ENCODE assay signal across 1 cellular context in the genomic region with DNA sequence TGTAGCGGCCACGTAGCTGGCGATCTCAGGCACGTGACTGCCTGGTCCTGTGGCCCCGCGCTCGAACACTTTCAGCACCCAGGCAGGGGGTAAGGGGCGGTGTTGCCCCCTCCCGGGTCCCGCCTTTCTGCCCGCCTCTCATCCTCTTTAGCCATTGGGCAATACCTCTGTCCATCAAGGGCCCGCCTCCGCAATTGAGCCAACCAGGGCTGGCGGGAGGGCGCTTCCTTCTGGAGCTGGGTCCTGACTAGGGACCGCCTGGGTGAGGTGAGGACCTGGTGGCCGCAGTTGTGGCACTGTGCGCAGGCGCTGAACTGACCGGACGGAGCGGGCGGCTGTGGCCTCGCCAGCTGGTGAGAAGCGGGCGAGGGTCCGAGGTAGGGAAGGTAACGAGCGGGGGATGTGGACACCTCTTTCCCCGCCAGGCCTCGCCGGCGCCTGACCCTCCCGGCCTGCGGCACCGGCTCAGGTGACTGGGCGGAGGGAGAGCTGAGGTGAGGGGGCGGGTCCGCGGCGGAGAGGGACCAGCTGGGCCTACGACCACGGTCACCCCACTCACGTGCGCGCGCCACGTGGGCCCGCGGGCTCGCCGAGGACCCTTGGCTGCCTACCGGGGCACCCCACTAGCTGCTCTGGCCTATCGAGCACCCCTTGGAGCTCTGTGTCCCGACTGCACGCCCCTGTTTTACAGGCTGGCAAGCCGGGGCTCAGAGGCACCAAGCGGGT.
TF ChIP-seq lines count a peak whose summit lies in the region.

A gene with protein sequence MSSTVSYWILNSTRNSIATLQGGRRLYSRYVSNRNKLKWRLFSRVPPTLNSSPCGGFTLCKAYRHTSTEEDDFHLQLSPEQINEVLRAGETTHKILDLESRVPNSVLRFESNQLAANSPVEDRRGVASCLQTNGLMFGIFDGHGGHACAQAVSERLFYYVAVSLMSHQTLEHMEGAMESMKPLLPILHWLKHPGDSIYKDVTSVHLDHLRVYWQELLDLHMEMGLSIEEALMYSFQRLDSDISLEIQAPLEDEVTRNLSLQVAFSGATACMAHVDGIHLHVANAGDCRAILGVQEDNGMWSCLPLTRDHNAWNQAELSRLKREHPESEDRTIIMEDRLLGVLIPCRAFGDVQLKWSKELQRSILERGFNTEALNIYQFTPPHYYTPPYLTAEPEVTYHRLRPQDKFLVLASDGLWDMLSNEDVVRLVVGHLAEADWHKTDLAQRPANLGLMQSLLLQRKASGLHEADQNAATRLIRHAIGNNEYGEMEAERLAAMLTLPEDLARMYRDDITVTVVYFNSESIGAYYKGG (plus strand): TSS at position 228 of the 726 bp plus-strand sequence. CDS start 3,770 bp downstream, outside the sequence.

TF ChIP-seq in HepG2, 621 proteins besides CTCF, POLR2A, EP300 and RAD21 (continued from another document and continues in another):
- TF ChIP-seq, protein P1, sequence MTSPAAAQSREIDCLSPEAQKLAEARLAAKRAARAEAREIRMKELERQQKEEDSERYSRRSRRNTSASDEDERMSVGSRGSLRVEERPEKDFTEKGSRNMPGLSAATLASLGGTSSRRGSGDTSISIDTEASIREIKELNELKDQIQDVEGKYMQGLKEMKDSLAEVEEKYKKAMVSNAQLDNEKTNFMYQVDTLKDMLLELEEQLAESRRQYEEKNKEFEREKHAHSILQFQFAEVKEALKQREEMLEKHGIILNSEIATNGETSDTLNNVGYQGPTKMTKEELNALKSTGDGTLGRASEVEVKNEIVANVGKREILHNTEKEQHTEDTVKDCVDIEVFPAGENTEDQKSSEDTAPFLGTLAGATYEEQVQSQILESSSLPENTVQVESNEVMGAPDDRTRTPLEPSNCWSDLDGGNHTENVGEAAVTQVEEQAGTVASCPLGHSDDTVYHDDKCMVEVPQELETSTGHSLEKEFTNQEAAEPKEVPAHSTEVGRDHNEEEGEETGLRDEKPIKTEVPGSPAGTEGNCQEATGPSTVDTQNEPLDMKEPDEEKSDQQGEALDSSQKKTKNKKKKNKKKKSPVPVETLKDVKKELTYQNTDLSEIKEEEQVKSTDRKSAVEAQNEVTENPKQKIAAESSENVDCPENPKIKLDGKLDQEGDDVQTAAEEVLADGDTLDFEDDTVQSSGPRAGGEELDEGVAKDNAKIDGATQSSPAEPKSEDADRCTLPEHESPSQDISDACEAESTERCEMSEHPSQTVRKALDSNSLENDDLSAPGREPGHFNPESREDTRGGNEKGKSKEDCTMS (CRISPR knock-in tag; conservative IDR thresholded peaks at IDR 0.05) = no peak
- TF ChIP-seq, protein P2, sequence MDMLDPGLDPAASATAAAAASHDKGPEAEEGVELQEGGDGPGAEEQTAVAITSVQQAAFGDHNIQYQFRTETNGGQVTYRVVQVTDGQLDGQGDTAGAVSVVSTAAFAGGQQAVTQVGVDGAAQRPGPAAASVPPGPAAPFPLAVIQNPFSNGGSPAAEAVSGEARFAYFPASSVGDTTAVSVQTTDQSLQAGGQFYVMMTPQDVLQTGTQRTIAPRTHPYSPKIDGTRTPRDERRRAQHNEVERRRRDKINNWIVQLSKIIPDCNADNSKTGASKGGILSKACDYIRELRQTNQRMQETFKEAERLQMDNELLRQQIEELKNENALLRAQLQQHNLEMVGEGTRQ (IDR thresholded peaks at IDR 0.05; ENCODE audit: low read depth, low read length) = peak; percentile 53; the same call in 1 of the 2 replicates
- TF ChIP-seq, protein P2 (CRISPR knock-in tag; IDR thresholded peaks at IDR 0.05; ENCODE audit: borderline replicate concordance) = peak; percentile 87
- no peak for TF ChIP-seq PCBP2 (optimal IDR thresholded peaks at IDR 0.05; ENCODE audit: low read depth, low read length, poor library complexity, severe bottlenecking)
- TF ChIP-seq, protein P3, sequence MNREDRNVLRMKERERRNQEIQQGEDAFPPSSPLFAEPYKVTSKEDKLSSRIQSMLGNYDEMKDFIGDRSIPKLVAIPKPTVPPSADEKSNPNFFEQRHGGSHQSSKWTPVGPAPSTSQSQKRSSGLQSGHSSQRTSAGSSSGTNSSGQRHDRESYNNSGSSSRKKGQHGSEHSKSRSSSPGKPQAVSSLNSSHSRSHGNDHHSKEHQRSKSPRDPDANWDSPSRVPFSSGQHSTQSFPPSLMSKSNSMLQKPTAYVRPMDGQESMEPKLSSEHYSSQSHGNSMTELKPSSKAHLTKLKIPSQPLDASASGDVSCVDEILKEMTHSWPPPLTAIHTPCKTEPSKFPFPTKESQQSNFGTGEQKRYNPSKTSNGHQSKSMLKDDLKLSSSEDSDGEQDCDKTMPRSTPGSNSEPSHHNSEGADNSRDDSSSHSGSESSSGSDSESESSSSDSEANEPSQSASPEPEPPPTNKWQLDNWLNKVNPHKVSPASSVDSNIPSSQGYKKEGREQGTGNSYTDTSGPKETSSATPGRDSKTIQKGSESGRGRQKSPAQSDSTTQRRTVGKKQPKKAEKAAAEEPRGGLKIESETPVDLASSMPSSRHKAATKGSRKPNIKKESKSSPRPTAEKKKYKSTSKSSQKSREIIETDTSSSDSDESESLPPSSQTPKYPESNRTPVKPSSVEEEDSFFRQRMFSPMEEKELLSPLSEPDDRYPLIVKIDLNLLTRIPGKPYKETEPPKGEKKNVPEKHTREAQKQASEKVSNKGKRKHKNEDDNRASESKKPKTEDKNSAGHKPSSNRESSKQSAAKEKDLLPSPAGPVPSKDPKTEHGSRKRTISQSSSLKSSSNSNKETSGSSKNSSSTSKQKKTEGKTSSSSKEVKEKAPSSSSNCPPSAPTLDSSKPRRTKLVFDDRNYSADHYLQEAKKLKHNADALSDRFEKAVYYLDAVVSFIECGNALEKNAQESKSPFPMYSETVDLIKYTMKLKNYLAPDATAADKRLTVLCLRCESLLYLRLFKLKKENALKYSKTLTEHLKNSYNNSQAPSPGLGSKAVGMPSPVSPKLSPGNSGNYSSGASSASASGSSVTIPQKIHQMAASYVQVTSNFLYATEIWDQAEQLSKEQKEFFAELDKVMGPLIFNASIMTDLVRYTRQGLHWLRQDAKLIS (CRISPR knock-in tag; IDR thresholded peaks at IDR 0.05) = peak; percentile 53; the same call in 1 of the 2 replicates
- TF ChIP-seq, protein P4, sequence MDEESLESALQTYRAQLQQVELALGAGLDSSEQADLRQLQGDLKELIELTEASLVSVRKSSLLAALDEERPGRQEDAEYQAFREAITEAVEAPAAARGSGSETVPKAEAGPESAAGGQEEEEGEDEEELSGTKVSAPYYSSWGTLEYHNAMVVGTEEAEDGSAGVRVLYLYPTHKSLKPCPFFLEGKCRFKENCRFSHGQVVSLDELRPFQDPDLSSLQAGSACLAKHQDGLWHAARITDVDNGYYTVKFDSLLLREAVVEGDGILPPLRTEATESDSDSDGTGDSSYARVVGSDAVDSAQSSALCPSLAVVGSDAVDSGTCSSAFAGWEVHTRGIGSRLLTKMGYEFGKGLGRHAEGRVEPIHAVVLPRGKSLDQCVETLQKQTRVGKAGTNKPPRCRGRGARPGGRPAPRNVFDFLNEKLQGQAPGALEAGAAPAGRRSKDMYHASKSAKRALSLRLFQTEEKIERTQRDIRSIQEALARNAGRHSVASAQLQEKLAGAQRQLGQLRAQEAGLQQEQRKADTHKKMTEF (CRISPR knock-in tag; IDR thresholded peaks at IDR 0.05) = peak; percentile 98
- no peak for TF ChIP-seq SYNCRIP (IDR thresholded peaks at IDR 0.05; ENCODE audit: insufficient read depth, low read depth, low read length)
- TF ChIP-seq, protein P5, sequence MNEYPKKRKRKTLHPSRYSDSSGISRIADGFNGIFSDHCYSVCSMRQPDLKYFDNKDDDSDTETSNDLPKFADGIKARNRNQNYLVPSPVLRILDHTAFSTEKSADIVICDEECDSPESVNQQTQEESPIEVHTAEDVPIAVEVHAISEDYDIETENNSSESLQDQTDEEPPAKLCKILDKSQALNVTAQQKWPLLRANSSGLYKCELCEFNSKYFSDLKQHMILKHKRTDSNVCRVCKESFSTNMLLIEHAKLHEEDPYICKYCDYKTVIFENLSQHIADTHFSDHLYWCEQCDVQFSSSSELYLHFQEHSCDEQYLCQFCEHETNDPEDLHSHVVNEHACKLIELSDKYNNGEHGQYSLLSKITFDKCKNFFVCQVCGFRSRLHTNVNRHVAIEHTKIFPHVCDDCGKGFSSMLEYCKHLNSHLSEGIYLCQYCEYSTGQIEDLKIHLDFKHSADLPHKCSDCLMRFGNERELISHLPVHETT (CRISPR knock-in tag; conservative IDR thresholded peaks at IDR 0.05) = 0 out of 2 replicates have a peak, but pooled peaks have one; percentile 18
- TF ChIP-seq, protein P6, sequence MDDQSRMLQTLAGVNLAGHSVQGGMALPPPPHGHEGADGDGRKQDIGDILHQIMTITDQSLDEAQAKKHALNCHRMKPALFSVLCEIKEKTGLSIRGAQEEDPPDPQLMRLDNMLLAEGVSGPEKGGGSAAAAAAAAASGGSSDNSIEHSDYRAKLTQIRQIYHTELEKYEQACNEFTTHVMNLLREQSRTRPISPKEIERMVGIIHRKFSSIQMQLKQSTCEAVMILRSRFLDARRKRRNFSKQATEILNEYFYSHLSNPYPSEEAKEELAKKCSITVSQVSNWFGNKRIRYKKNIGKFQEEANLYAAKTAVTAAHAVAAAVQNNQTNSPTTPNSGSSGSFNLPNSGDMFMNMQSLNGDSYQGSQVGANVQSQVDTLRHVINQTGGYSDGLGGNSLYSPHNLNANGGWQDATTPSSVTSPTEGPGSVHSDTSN (CRISPR knock-in tag; IDR thresholded peaks at IDR 0.05; ENCODE audit: borderline replicate concordance) = peak; percentile 97
- peak; percentile 91 for TF ChIP-seq ZC3H13 (CRISPR knock-in tag; IDR thresholded peaks at IDR 0.05)
- peak; percentile 70 for TF ChIP-seq MAFG (CRISPR knock-in tag; IDR thresholded peaks at IDR 0.05)
- TF ChIP-seq ZNF619 (CRISPR knock-in tag; IDR thresholded peaks at IDR 0.05) = peak; percentile 88; the same call in 1 of the 2 replicates
- TF ChIP-seq, protein P7, sequence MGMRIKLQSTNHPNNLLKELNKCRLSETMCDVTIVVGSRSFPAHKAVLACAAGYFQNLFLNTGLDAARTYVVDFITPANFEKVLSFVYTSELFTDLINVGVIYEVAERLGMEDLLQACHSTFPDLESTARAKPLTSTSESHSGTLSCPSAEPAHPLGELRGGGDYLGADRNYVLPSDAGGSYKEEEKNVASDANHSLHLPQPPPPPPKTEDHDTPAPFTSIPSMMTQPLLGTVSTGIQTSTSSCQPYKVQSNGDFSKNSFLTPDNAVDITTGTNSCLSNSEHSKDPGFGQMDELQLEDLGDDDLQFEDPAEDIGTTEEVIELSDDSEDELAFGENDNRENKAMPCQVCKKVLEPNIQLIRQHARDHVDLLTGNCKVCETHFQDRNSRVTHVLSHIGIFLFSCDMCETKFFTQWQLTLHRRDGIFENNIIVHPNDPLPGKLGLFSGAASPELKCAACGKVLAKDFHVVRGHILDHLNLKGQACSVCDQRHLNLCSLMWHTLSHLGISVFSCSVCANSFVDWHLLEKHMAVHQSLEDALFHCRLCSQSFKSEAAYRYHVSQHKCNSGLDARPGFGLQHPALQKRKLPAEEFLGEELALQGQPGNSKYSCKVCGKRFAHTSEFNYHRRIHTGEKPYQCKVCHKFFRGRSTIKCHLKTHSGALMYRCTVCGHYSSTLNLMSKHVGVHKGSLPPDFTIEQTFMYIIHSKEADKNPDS (CRISPR knock-in tag; IDR thresholded peaks at IDR 0.05) = peak; percentile 86; the same call in 1 of the 2 replicates
- TF ChIP-seq ZNF550 (CRISPR knock-in tag; IDR thresholded peaks at IDR 0.05; ENCODE audit: borderline replicate concordance) = peak; percentile 98; the same call in 1 of the 2 replicates
- TF ChIP-seq ZNF761 (CRISPR knock-in tag; conservative IDR thresholded peaks at IDR 0.05) = peak; percentile 94
- TF ChIP-seq ZMYM3 (CRISPR knock-in tag; IDR thresholded peaks at IDR 0.05) = 0 out of 2 replicates have a peak, but pooled peaks have one; percentile 20
- TF ChIP-seq ELF1 (CRISPR knock-in tag; IDR thresholded peaks at IDR 0.05) = peak; percentile 81
- peak; percentile 92 for TF ChIP-seq BORCS8-MEF2B (CRISPR knock-in tag; IDR thresholded peaks at IDR 0.05)
